ENCODE assay signal across 20 cellular contexts in the genomic region with DNA sequence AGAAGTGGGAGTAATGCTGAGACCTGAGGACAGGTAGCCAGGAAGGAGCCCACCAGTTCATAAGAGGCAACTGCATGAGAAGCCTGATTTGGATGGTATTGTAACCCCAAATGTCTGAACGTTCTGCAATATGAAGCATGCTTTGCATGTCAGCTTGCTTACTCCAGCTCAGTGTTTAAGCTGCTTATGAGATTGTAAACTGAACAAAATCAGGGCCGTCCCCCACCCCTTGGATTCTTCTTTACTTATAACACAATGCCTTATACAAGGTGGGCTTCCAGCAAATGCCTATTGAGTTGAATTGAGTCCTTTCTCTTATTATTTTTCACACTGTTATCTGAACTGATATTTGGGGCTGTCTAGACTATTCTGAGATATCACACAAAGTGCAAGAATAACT.
"Had no signal": no experiment of that assay in that cellular context is flagged by ENCODE, and none has a peak within 500 bp of the region (broad histone marks: within the 10 kb centered on the region; RNA-seq: fewer than 3 reads in every experiment).

No MANE protein-coding gene starts in this region.

- ATAC-seq: K562, Right ventricle myocardium inferior, SK-N-SH treated with all-trans-retinoic acid at 6 μM for 48 hours, T-helper 17 cell had no signal

- H3K36me3 ChIP-seq: Peyer's patch, SJCRH30 had no signal

- DNase-seq: MV-4-11, NCI-H1048, NCI-H1105, NCI-H1417, NCI-H1436 treated with DMSO at 0.1 percent for 48 hours, NCI-H1694, NCI-H187 treated with DMSO at 0.1 percent for 48 hours, NCI-H2029 treated with DMSO at 0.1 percent for 48 hours, NCI-H2171 treated with DMSO at 0.1 percent for 48 hours, NCI-H2227 treated with DMSO at 0.1 percent for 48 hours, NCI-H524, Peyer's patch, SHP77 treated with DMSO at 0.1 percent for 48 hours, SJCRH30, T-helper 1 cell, T-helper 17 cell had no signal

- H3K4me3 ChIP-seq: K562, Peyer's patch, SJCRH30 had no signal

- H3K9me3 ChIP-seq: Peyer's patch, SJCRH30 had no signal

- H3K27me3 ChIP-seq: Peyer's patch had no signal

- H3K27ac ChIP-seq: HL-60, Peyer's patch, SJCRH30 had no signal
